8 cellular contexts compared by ENCODE assay signal in the genomic region with DNA sequence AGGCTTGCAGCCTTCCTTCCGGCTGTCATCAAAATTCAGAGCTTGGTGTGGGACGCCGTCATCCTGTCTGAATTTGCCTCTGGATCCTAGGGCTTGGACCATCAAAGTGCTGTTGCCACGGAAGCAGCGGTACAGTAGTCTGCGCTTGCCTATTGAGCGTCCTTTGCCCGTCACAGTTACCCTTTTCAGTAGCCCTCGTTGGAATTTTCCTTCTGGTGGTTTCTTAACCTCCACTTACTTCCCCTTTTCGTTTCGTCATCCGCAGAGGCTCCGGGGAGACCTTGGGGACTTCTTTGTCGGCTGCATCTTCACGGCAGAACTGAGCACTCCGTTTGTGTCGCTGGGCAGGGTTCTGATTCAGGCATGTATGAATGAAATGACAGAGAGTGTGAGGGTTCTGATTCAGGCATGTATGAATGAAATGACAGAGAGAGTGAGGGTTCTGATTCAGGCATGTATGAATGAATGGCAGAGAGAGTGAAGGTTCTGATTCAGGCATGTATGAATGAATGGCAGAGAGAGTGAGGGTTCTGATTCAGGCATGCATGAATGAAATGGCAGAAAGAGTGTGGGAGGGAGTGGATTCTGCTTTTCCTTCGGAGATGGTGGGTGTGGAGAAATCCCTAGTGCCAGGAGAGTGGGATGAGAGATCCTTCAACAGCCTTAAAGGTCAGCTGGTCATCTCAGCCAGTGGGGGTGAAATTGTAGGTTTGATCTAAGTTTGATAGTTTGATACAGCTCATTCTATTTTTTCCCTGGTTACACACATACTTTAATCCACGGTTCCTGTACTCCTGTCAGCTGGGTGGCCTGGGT. TPM values are rescaled to one million over a fixed set of nuclear protein-coding genes. Genes with fewer than 3 reads are reported as not detected.
A peak's percentile ranks its signal among the peaks of the same experiment; 100 is the strongest.
DNase-seq lines count a peak whose midpoint lies in the region; ATAC-seq and TF ChIP-seq lines count a peak whose summit lies in the region.

No MANE protein-coding gene starts in this region.

- no peak overlapping the region for H2AK5ac ChIP-seq in mesenchymal stem cell (ENCODE audit: low read length, severe bottlenecking)

- peak overlapping the region in 2 of 8 donors; percentile 10 to 50 for H3K4me3 ChIP-seq in spleen
- H3K4me3 ChIP-seq in mesenchymal stem cell (ENCODE audit: insufficient read depth in 1 of 2, low read depth in 1 of 2, low read length in 2 of 2) = no peak overlapping the region

- no peak overlapping the region for H4K91ac ChIP-seq in mesenchymal stem cell (ENCODE audit: low read length)

- peak; percentile 85 for ATAC-seq in HG03342 (IDR thresholded peaks at IDR 0.05; ENCODE audit: unreplicated experiment)

- no peak for TF ChIP-seq POLR2A in spleen (IDR thresholded peaks at IDR 0.05)

- 34 to 49% (median 42%) methylated on average over 19 of the region's 19 CpGs for WGBS in spleen, 5 donors
- WGBS in mesenchymal stem cell = 97% methylated on average over 18 of the region's 19 CpGs

- H3K9me3 ChIP-seq in spleen (no peaks in the 10 kb centered on the region), mesenchymal stem cell (ENCODE audit: control insufficient read depth, low read length) (no peaks in the 10 kb centered on the region)

- H3K9ac ChIP-seq in mesenchymal stem cell (ENCODE audit: low read length) = no peak overlapping the region

- H2AFZ ChIP-seq in mesenchymal stem cell (ENCODE audit: low read depth, low read length) = no peak overlapping the region

- no peak overlapping the region for H4K8ac ChIP-seq in mesenchymal stem cell (ENCODE audit: low read length)

- H3K27ac Mint-ChIP-seq in activated T-cell treated with anti-CD3 and anti-CD28 coated beads, Interleukin-2, amount 50 U/mL, for 24 hours = peak overlapping the region; percentile 92

- H3K79me1 ChIP-seq in mesenchymal stem cell (replicated peaks; ENCODE audit: low read length, poor library complexity, severe bottlenecking) = peaks cover 34% of the 10 kb centered on the region

- H3K4me1 ChIP-seq in spleen (peaks cover 0 to 24% (median 12%) of the 10 kb centered on the region in 6 donors), mesenchymal stem cell (ENCODE audit: control insufficient read depth, insufficient read depth, low read depth, low read length) (peaks cover 1% of the 10 kb centered on the region)

- H3K4me1 Mint-ChIP-seq in activated T-cell treated with anti-CD3 and anti-CD28 coated beads, Interleukin-2, amount 50 U/mL, for 24 hours (ENCODE audit: low read depth) = peaks cover 31% of the 10 kb centered on the region

- H3K23ac ChIP-seq in mesenchymal stem cell (ENCODE audit: low read length in 2 of 2) = no peak overlapping the region

- TF ChIP-seq CTCF in spleen (IDR thresholded peaks at IDR 0.05 in 8 of 11, conservative IDR thresholded peaks at IDR 0.05 in 3 of 11) = no peak

- no peaks in the 10 kb centered on the region for H3K27me3 ChIP-seq in spleen (replicated peaks in 1 of 7)
- no peaks in the 10 kb centered on the region for H3K27me3 ChIP-seq in mesenchymal stem cell (ENCODE audit: control insufficient read depth in 1 of 2, insufficient read depth in 1 of 2, low read length in 2 of 2)

- H3K36me3 Mint-ChIP-seq in activated T-cell treated with anti-CD3 and anti-CD28 coated beads, Interleukin-2, amount 50 U/mL, for 24 hours (ENCODE audit: low read depth) = peaks cover 92% of the 10 kb centered on the region

- H3K36me3 ChIP-seq in spleen (peaks cover 0 to 61% (median 36%) of the 10 kb centered on the region in 6 donors), mesenchymal stem cell (ENCODE audit: control insufficient read depth in 1 of 2, insufficient read depth in 2 of 2, low read depth in 1 of 2, low read length in 2 of 2) (peaks cover 50 to 84% of the 10 kb centered on the region in 2 experiments)

- no peak overlapping the region for H2BK120ac ChIP-seq in mesenchymal stem cell (ENCODE audit: low read depth, low read length)

- no peaks in the 10 kb centered on the region for H3K27me3 Mint-ChIP-seq in activated T-cell treated with anti-CD3 and anti-CD28 coated beads, Interleukin-2, amount 50 U/mL, for 24 hours

- H3K14ac ChIP-seq in mesenchymal stem cell (ENCODE audit: low read length in 2 of 2) = no peak overlapping the region

- peak; percentile 17 for DNase-seq in activated naive CD4-positive, alpha-beta T cell treated with Interleukin-2 at 50 U/mL for 16 hours
- no peak for DNase-seq in activated naive CD4-positive, alpha-beta T cell treated with anti-CD3 and anti-CD28 coated beads, Interleukin-2, amount 50 U/mL, for 16 hours
- peak; percentile 44 for DNase-seq in activated T-cell treated with anti-CD3 and anti-CD28 coated beads, Interleukin-2, amount 50 U/mL, for 24 hours
- DNase-seq in spleen = peak; percentile 86
- DNase-seq in mesenchymal stem cell = no peak
- no peak for DNase-seq in inferior parietal cortex (ENCODE audit: extremely low spot score)
- DNase-seq in NCI-H446 (lab: John Stamatoyannopoulos, UW) = no peak

- intact Hi-C loops in spleen (cut with DNase I; ENCODE audit: low total_unique reads) = no loop called here

- no peak overlapping the region for H3K4ac ChIP-seq in mesenchymal stem cell (ENCODE audit: low read depth in 1 of 2, low read length in 2 of 2)

- no peak overlapping the region for H2BK12ac ChIP-seq in mesenchymal stem cell (ENCODE audit: low read length in 2 of 2)

- peak overlapping the region in 7 of 8 donors; percentile 41 to 83 (median 73) for H3K27ac ChIP-seq in spleen
- H3K27ac ChIP-seq in mesenchymal stem cell (ENCODE audit: low read length, poor library complexity, severe bottlenecking) = no peak overlapping the region

- H2BK15ac ChIP-seq in mesenchymal stem cell (ENCODE audit: low read depth, poor library complexity, severe bottlenecking) = no peak overlapping the region

- H3K18ac ChIP-seq in mesenchymal stem cell (ENCODE audit: low read depth in 1 of 2, low read length in 2 of 2) = no peak overlapping the region

- no peak overlapping the region for H2BK5ac ChIP-seq in mesenchymal stem cell (ENCODE audit: low read depth, low read length, poor library complexity, severe bottlenecking)

- no peak overlapping the region for H3K4me2 ChIP-seq in mesenchymal stem cell (ENCODE audit: low read length, poor library complexity, severe bottlenecking)

- H3K4me3 Mint-ChIP-seq in activated T-cell treated with anti-CD3 and anti-CD28 coated beads, Interleukin-2, amount 50 U/mL, for 24 hours = peak overlapping the region; percentile 37

- no peaks in the 10 kb centered on the region for H3K9me3 Mint-ChIP-seq in activated T-cell treated with anti-CD3 and anti-CD28 coated beads, Interleukin-2, amount 50 U/mL, for 24 hours

RNA-seq across cellular contexts. Expression of gene TLCD3A, which starts 8.1 kb away (rescaled TPM):
- 1 to 10 TPM; 3.1 to 5.8 (median 4.5) TPM for total RNA-seq in spleen
- polyA plus RNA-seq in spleen = 1 to 10 TPM in 2 of 3 donors, under 1 TPM in 1; 0.96 to 1.6 (median 1.2) TPM
- 29.2 TPM for polyA plus RNA-seq in mesenchymal stem cell (2013, experiment 1 of 2)
- 30.4 TPM for polyA plus RNA-seq in mesenchymal stem cell (2013, experiment 2 of 2)

RNA-seq across cellular contexts. Expression of gene GEMIN4, which starts 11.6 kb away (rescaled TPM):
- 10 to 100 TPM; 17.3 to 24.9 (median 19.9) TPM for total RNA-seq in spleen
- polyA plus RNA-seq in spleen = 10 to 100 TPM in 1 of 3 donors, 1 to 10 TPM in 2; 5.7 to 11.4 (median 8.9) TPM
- polyA plus RNA-seq in mesenchymal stem cell (2013, experiment 1 of 2) = 6.4 TPM
- polyA plus RNA-seq in mesenchymal stem cell (2013, experiment 2 of 2) = 6.6 TPM

RNA-seq across cellular contexts. Expression of gene VPS53, which starts 25.8 kb away (rescaled TPM):
- total RNA-seq in spleen = 10 to 100 TPM; 41.7 to 82.2 (median 57.1) TPM
- polyA plus RNA-seq in spleen = 1 to 10 TPM; 3.5 to 8.1 (median 5.2) TPM
- 19.2 TPM for polyA plus RNA-seq in mesenchymal stem cell (2013, experiment 1 of 2)
- 19.3 TPM for polyA plus RNA-seq in mesenchymal stem cell (2013, experiment 2 of 2)

RNA-seq across cellular contexts. Expression of gene GLOD4, which starts 41.6 kb away (rescaled TPM):
- total RNA-seq in spleen = 10 to 100 TPM; 38.6 to 69.7 (median 54.4) TPM
- 10 to 100 TPM; 41.9 to 54.6 (median 43.3) TPM for polyA plus RNA-seq in spleen
- polyA plus RNA-seq in mesenchymal stem cell (2013, experiment 1 of 2) = 35.2 TPM
- 34.5 TPM for polyA plus RNA-seq in mesenchymal stem cell (2013, experiment 2 of 2)

RNA-seq across cellular contexts. Expression of gene MRM3, which starts 41.7 kb away (rescaled TPM):
- 10 to 100 TPM; 14.0 to 23.1 (median 17.5) TPM for total RNA-seq in spleen
- polyA plus RNA-seq in spleen = 10 to 100 TPM; 13.5 to 16.9 (median 15.1) TPM
- 6.9 TPM for polyA plus RNA-seq in mesenchymal stem cell (2013, experiment 1 of 2)
- polyA plus RNA-seq in mesenchymal stem cell (2013, experiment 2 of 2) = 6.6 TPM

Comparison
In these comparisons a context has a peak if more than half of its experiments do, and no peak if none do; other contexts are left out.
1. DNase-seq: peak in activated naive CD4-positive, alpha-beta T cell treated with Interleukin-2 at 50 U/mL for 16 hours (single experiment), activated T-cell treated with anti-CD3 and anti-CD28 coated beads, Interleukin-2, amount 50 U/mL, for 24 hours (single experiment) and spleen (single experiment); none in activated naive CD4-positive, alpha-beta T cell treated with anti-CD3 and anti-CD28 coated beads, Interleukin-2, amount 50 U/mL, for 16 hours (single experiment), mesenchymal stem cell (single experiment), inferior parietal cortex (single experiment) and NCI-H446 (0 of 2).